1 cellular context compared by ENCODE assay signal in genomic region chr2:97713296-97714083, GRCh38.
TF ChIP-seq lines count a peak whose summit lies in the region.

Gene ZAP70 (plus strand): TSS chr2:97713576. CDS start chr2:97724037, 10,461 bp downstream.

TF ChIP-seq in HepG2, 621 proteins besides CTCF, POLR2A, EP300 and RAD21 (continued from another document and continues in another):
- TF ChIP-seq TBL1XR1 (IDR thresholded peaks at IDR 0.05; ENCODE audit: borderline replicate concordance, low read length, partially characterized antibody) (no peak), ZBTB14 (CRISPR knock-in tag; IDR thresholded peaks at IDR 0.05) (no peak), ZNF441 (CRISPR knock-in tag; IDR thresholded peaks at IDR 0.05; ENCODE audit: borderline replicate concordance) (peak; percentile 52; the same call in 1 of the 2 replicates), ZNF687 (CRISPR knock-in tag; IDR thresholded peaks at IDR 0.05) (peak; percentile 95), KMT2A (CRISPR knock-in tag; IDR thresholded peaks at IDR 0.05) (no peak), ZNF589 (CRISPR knock-in tag; conservative IDR thresholded peaks at IDR 0.05) (0 out of 2 replicates have a peak, but pooled peaks have one; percentile 56), ZSCAN9 (CRISPR knock-in tag; IDR thresholded peaks at IDR 0.05; ENCODE audit: borderline replicate concordance) (0 out of 2 replicates have a peak, but pooled peaks have one; percentile 27), MAFF (IDR thresholded peaks at IDR 0.05; ENCODE audit: low read depth, low read length) (peak; percentile 35; the same call in 1 of the 2 replicates), HNRNPH1 (optimal IDR thresholded peaks at IDR 0.05; ENCODE audit: low read depth, low read length) (no peak), MNT (IDR thresholded peaks at IDR 0.05) (peak; percentile 34; the same call in 1 of the 2 replicates), ZNF232 (CRISPR knock-in tag; IDR thresholded peaks at IDR 0.05; ENCODE audit: borderline replicate concordance) (no peak), KAT8 (CRISPR knock-in tag; IDR thresholded peaks at IDR 0.05) (peak; percentile 76), FOSL2 (CRISPR knock-in tag; IDR thresholded peaks at IDR 0.05) (peak; percentile 7; the same call in 1 of the 2 replicates), USF2 (IDR thresholded peaks at IDR 0.05; ENCODE audit: low read depth, low read length) (no peak), USF2 (CRISPR knock-in tag; IDR thresholded peaks at IDR 0.05; ENCODE audit: borderline replicate concordance) (peak; percentile 41; the same call in 1 of the 2 replicates), ESRRA (CRISPR knock-in tag; IDR thresholded peaks at IDR 0.05; ENCODE audit: low read depth) (no peak), MLXIP (CRISPR knock-in tag; IDR thresholded peaks at IDR 0.05; ENCODE audit: borderline replicate concordance) (no peak), ZBTB20 (CRISPR knock-in tag; IDR thresholded peaks at IDR 0.05; ENCODE audit: borderline replicate concordance, low read depth) (peak; percentile 58; the same call in 1 of the 2 replicates), ZUFSP (CRISPR knock-in tag; IDR thresholded peaks at IDR 0.05; ENCODE audit: borderline replicate concordance) (no peak), FOXA3 (CRISPR knock-in tag; IDR thresholded peaks at IDR 0.05) (peak; percentile 21; the same call in 1 of the 2 replicates), MTERF4 (CRISPR knock-in tag; IDR thresholded peaks at IDR 0.05) (peak; percentile 65; the same call in 1 of the 2 replicates), ZBTB1 (CRISPR knock-in tag; IDR thresholded peaks at IDR 0.05; ENCODE audit: borderline replicate concordance) (no peak), HMGA1 (CRISPR knock-in tag; conservative IDR thresholded peaks at IDR 0.05) (no peak), KLF6 (CRISPR knock-in tag; IDR thresholded peaks at IDR 0.05) (peak; percentile 53; the same call in 1 of the 2 replicates), TFAP4 (IDR thresholded peaks at IDR 0.05; ENCODE audit: borderline replicate concordance, low read depth) (0 out of 2 replicates have a peak, but pooled peaks have one; percentile 25), ZNF772 (CRISPR knock-in tag; IDR thresholded peaks at IDR 0.05) (no peak), ZNF691 (CRISPR knock-in tag; IDR thresholded peaks at IDR 0.05; ENCODE audit: borderline replicate concordance, low read depth) (no peak), TFE3 (CRISPR knock-in tag; IDR thresholded peaks at IDR 0.05) (peak; percentile 72), SRF (IDR thresholded peaks at IDR 0.05; ENCODE audit: low read depth, low read length) (no peak), ZNF563 (CRISPR knock-in tag; IDR thresholded peaks at IDR 0.05) (0 out of 2 replicates have a peak, but pooled peaks have one; percentile 21), ETV5 (CRISPR knock-in tag; IDR thresholded peaks at IDR 0.05; ENCODE audit: borderline replicate concordance) (peak; percentile 71), KLF16 (CRISPR knock-in tag; IDR thresholded peaks at IDR 0.05) (0 out of 4 replicates have a peak, but pooled peaks of 1 of the 2 experiments have one; percentile 44), ZNF639 (CRISPR knock-in tag; conservative IDR thresholded peaks at IDR 0.05) (no peak)
